ENCODE assay signal across 25 cellular contexts in genomic region chr15:93703092-93703785, GRCh38.
A peak's percentile ranks its signal among the peaks of the same experiment; 100 is the strongest.
DNase-seq lines count a peak whose midpoint lies in the region; ATAC-seq and TF ChIP-seq lines count a peak whose summit lies in the region.
"Had no signal": no experiment of that assay in that cellular context is flagged by ENCODE, and none has a peak within 500 bp of the region (broad histone marks: within the 10 kb centered on the region; RNA-seq: fewer than 3 reads in every experiment).

No MANE protein-coding gene starts in this region.

- H3K4me1 ChIP-seq in foreskin keratinocyte: no peaks in the 10 kb centered on the region
- H3K4me1 ChIP-seq: parathyroid adenoma had no signal

- no peaks in the 10 kb centered on the region for H3K27me3 ChIP-seq in foreskin keratinocyte
- H3K27me3 ChIP-seq: dorsolateral prefrontal cortex, sigmoid colon had no signal

- no peak overlapping the region for H3K27ac ChIP-seq in foreskin keratinocyte
- H3K27ac ChIP-seq: 22Rv1, dorsolateral prefrontal cortex, parathyroid adenoma, sigmoid colon had no signal

- peak; percentile 52 for ATAC-seq in foreskin keratinocyte
- ATAC-seq: GM23338, WTC11 had no signal

- DNase-seq in NCI-H1417 (lab: John Stamatoyannopoulos, UW): peak in 2 of 3 experiments; percentile 33 to 43
- no peak for DNase-seq in NCI-H1417 treated with DMSO at 0.1 percent for 48 hours (lab: John Stamatoyannopoulos, UW)
- DNase-seq in HT1080 (ENCODE audit: low read depth): peak; percentile 18
- peak; percentile 58 for DNase-seq in NCI-H82 treated with DMSO at 0.1 percent for 48 hours (lab: John Stamatoyannopoulos, UW; ENCODE audit: unreplicated experiment)
- DNase-seq in foreskin keratinocyte: peak; percentile 39 to 72
- DNase-seq in putamen (ENCODE audit: low spot score): no peak
- no peak for DNase-seq in EL
- DNase-seq in NCI-H1436 treated with DMSO at 0.1 percent for 48 hours (lab: John Stamatoyannopoulos, UW): no peak
- DNase-seq: activated CD4-positive, alpha-beta T cell treated with anti-CD3 and anti-CD28 coated beads, Interleukin-2, amount 50 U/mL, for 4 hours; activated CD8-positive, alpha-beta memory T cell treated with anti-CD3 and anti-CD28 coated beads, Interleukin-2, amount 50 U/mL, for 4 hours; anterior cingulate cortex; CD4-positive, alpha-beta T cell; central memory CD4-positive, alpha-beta T cell; DMS 273 treated with DMSO at 0.1 percent for 48 hours; dorsolateral prefrontal cortex; glutamatergic neuron; MM.1S; NCI-H1694 treated with DMSO at 0.1 percent for 48 hours; NCI-H446; sigmoid colon; T1000 had no signal

- TF ChIP-seq CTCF in foreskin keratinocyte (conservative IDR thresholded peaks at IDR 0.05): no peak

Comparison
In these comparisons a context has a peak if more than half of its experiments do, and no peak if none do; other contexts are left out.
1. DNase-seq: peak in NCI-H1417 (2 of 3), HT1080 (single experiment), NCI-H82 treated with DMSO at 0.1 percent for 48 hours (single experiment) and foreskin keratinocyte (2 of 2); none in NCI-H1417 treated with DMSO at 0.1 percent for 48 hours (single experiment), putamen (single experiment), EL (single experiment) and NCI-H1436 treated with DMSO at 0.1 percent for 48 hours (single experiment).